In genomic region chr7:55177589-55178261, GRCh38 we compare ENCODE assay signal across 11 cellular contexts.
DNase-seq lines count a peak whose midpoint lies in the region; ATAC-seq and TF ChIP-seq lines count a peak whose summit lies in the region.
"Had no signal": no experiment of that assay in that cellular context is flagged by ENCODE, and none has a peak within 500 bp of the region (broad histone marks: within the 10 kb centered on the region; RNA-seq: fewer than 3 reads in every experiment).

No MANE protein-coding gene starts in this region.

- H3K36me3 ChIP-seq in gastroesophageal sphincter, result peaks cover 0 to 75% of the 10 kb centered on the region in 2 donors
- no peaks in the 10 kb centered on the region for H3K36me3 ChIP-seq in ovary
- H3K36me3 ChIP-seq in aorta (ENCODE audit: control insufficient read depth in 1 of 2, insufficient read depth in 2 of 2, low read length in 1 of 2), result peaks cover 0 to 8% of the 10 kb centered on the region in 2 donors

- TF ChIP-seq POLR2A in gastroesophageal sphincter (IDR thresholded peaks at IDR 0.05), result no peak
- no peak for TF ChIP-seq POLR2A in ovary (IDR thresholded peaks at IDR 0.05)

- H3K4me1 ChIP-seq in gastroesophageal sphincter (peaks cover 4 to 42% (median 7%) of the 10 kb centered on the region in 3 donors), ovary (ENCODE audit: insufficient read depth) (peaks cover 27% of the 10 kb centered on the region), aorta (ENCODE audit: control insufficient read depth in 1 of 2, insufficient read depth in 2 of 2, low read length in 2 of 2) (no peaks in the 10 kb centered on the region)

- DNase-seq in Right ventricle myocardium inferior (ENCODE audit: missing footprints), result no peak
- no peak for DNase-seq in cardiac septum (ENCODE audit: low spot score)
- DNase-seq in ovary, result peak in 4 of 5 donors; percentile 58 to 76 (median 64)
- DNase-seq in aorta, result no peak
- no peak for DNase-seq in HuH-7.5 (ENCODE audit: low spot score)
- no peak for DNase-seq in DMS53 (lab: John Stamatoyannopoulos, UW)
- no peak for DNase-seq in NCI-H82 treated with DMSO at 0.1 percent for 48 hours (lab: John Stamatoyannopoulos, UW; ENCODE audit: unreplicated experiment)
- DNase-seq: activated CD4-positive, CD25-positive, alpha-beta regulatory T cell; dermis blood vessel endothelial cell; NCI-H2081 had no signal

- intact Hi-C loops in Right ventricle myocardium inferior (cut with DNase I), result no loop called here
- intact Hi-C loops in cardiac septum (cut with DNase I), result no loop called here
- intact Hi-C loops in ovary (cut with DNase I), result loop anchor here in 1 of 4 donors (10.0 kb wide), 1 partner anchor 153 kb away; no protein-coding TSS in a partner anchor
- intact Hi-C loops in aorta (cut with DNase I), result no loop called here

- H3K27ac ChIP-seq in gastroesophageal sphincter, result peak overlapping the region in 3 of 4 donors; percentile 58 to 63 (median 59)
- H3K27ac ChIP-seq in ovary, result peak overlapping the region; percentile 27 to 78
- H3K27ac ChIP-seq in aorta (ENCODE audit: low read depth in 1 of 2, low read length in 2 of 2), result peak overlapping the region in 1 of 2 donors; percentile 58

- H3K4me3 ChIP-seq in gastroesophageal sphincter (no peak overlapping the region), ovary (no peak overlapping the region), aorta (ENCODE audit: low read length in 2 of 2) (no peak overlapping the region)

- H3K27me3 ChIP-seq in gastroesophageal sphincter (no peaks in the 10 kb centered on the region), ovary (no peaks in the 10 kb centered on the region), aorta (ENCODE audit: control insufficient read depth in 1 of 2, insufficient read depth in 2 of 2, low read length in 1 of 2) (no peaks in the 10 kb centered on the region)

- TF ChIP-seq CTCF in gastroesophageal sphincter (IDR thresholded peaks at IDR 0.05) (no peak), ovary (IDR thresholded peaks at IDR 0.05) (no peak)

- WGBS in gastroesophageal sphincter (ENCODE audit: low coverage in 1 of 2), 2 donors, result 30 to 76% methylated on average over 2 to 3 of the region's 18 CpGs
- WGBS in ovary, 3 donors, result 4 to 12% (median 5%) methylated on average over 18 of the region's 18 CpGs
- 4 to 8% methylated on average over 18 of the region's 18 CpGs for WGBS in aorta, 2 donors

- ATAC-seq in Right ventricle myocardium inferior (peak; percentile 38), gastroesophageal sphincter (no peak), aorta (ENCODE audit: low FRiP score) (peak; percentile 54)

- TF ChIP-seq EP300 in gastroesophageal sphincter (IDR thresholded peaks at IDR 0.05) (no peak), ovary (IDR thresholded peaks at IDR 0.05) (no peak)

- H3K9me3 ChIP-seq in gastroesophageal sphincter, result no peaks in the 10 kb centered on the region
- no peaks in the 10 kb centered on the region for H3K9me3 ChIP-seq in ovary
- H3K9me3 ChIP-seq in aorta (ENCODE audit: control insufficient read depth, low read length), result no peaks in the 10 kb centered on the region

Comparison
In these comparisons a context has a peak if more than half of its experiments do, and no peak if none do; other contexts are left out.
1. DNase-seq: peak in ovary (4 of 5); none in Right ventricle myocardium inferior (single experiment), cardiac septum (single experiment), aorta (0 of 2), HuH-7.5 (single experiment), DMS53 (single experiment) and NCI-H82 treated with DMSO at 0.1 percent for 48 hours (single experiment).